8 cellular contexts compared by ENCODE assay signal in the genomic region with DNA sequence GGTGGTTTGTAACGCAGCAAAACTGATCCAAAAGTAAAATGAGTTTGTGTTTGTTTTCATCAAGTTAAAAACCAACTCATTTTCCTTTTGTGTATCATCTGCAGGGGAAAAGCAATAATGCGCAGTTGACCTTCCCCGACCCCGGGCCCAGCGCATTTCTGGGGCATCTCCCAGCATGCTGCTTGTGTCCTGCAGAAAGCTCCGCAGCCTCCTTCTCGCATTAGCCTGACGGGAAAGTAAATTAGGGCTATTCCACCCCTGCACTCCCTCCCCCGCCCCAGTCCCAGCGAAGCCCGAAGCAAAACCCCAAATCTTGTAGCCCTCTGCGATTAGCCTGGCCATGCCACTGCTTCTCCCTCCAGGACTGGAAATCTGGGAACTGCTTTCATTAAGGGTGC.
DNase-seq lines count a peak whose midpoint lies in the region; ATAC-seq, FAIRE-seq and TF ChIP-seq lines count a peak whose summit lies in the region.

No MANE protein-coding gene starts in this region.

- H3K4me1 Mint-ChIP-seq in GM23338 (peaks cover 36% of the 10 kb centered on the region), astrocyte (ENCODE audit: low read depth, unreplicated experiment) (peaks cover 6% of the 10 kb centered on the region)
- peaks cover 26% of the 10 kb centered on the region for H3K4me1 Mint-ChIP-seq in stimulated activated memory B cell treated with anti-CD40 and anti-IgM and Interleukin-4, amounts not matched to agents 10 μg/mL and 1 μg/mL and 100 μg/mL, for 72 hours

- peak overlapping the region; percentile 75 for H2AFZ ChIP-seq in GM23338
- H2AFZ ChIP-seq in astrocyte (ENCODE audit: low read depth, low read length): peak overlapping the region; percentile 86

- DNase-seq in GM23338 (ENCODE audit: low spot score) (no peak), astrocyte (ENCODE audit: low read depth) (no peak), iPS-NIHi7 (ENCODE audit: extremely low spot score) (peak; percentile 32), NCI-H524 treated with DMSO at 0.1 percent for 48 hours (lab: John Stamatoyannopoulos, UW) (no peak)
- DNase-seq in stimulated activated naive CD8-positive, alpha-beta T cell treated with anti-CD3 and anti-CD28 coated beads, Interleukin-15, Interleukin-2, amounts not matched to agents 100 U/mL and 50 U/mL, for 24 hours: no peak
- DNase-seq in stimulated activated CD4-positive, alpha-beta T cell treated with anti-CD3 and anti-CD28 coated beads, Interleukin-4, amount 100 ng/mL, for 4 hours: no peak

- H3K4me1 ChIP-seq in GM23338 (ENCODE audit: insufficient read depth): peaks cover 21% of the 10 kb centered on the region
- peaks cover 6% of the 10 kb centered on the region for H3K4me1 ChIP-seq in astrocyte (ENCODE audit: insufficient read depth, low read length)

- H3K27me3 Mint-ChIP-seq in GM23338 (ENCODE audit: insufficient read depth, low read depth, poor library complexity): peaks cover 2% of the 10 kb centered on the region
- no peaks in the 10 kb centered on the region for H3K27me3 Mint-ChIP-seq in astrocyte (ENCODE audit: low read depth, unreplicated experiment)
- no peaks in the 10 kb centered on the region for H3K27me3 Mint-ChIP-seq in stimulated activated memory B cell treated with anti-CD40 and anti-IgM and Interleukin-4, amounts not matched to agents 10 μg/mL and 1 μg/mL and 100 μg/mL, for 72 hours

- no peaks in the 10 kb centered on the region for H3K9me3 ChIP-seq in astrocyte (ENCODE audit: insufficient read depth, low read depth, low read length)

- no peaks in the 10 kb centered on the region for H3K36me3 Mint-ChIP-seq in GM23338 (ENCODE audit: low read depth)
- H3K36me3 Mint-ChIP-seq in astrocyte (ENCODE audit: low read depth, unreplicated experiment): no peaks in the 10 kb centered on the region
- H3K36me3 Mint-ChIP-seq in stimulated activated memory B cell treated with anti-CD40 and anti-IgM and Interleukin-4, amounts not matched to agents 10 μg/mL and 1 μg/mL and 100 μg/mL, for 72 hours: no peaks in the 10 kb centered on the region

- no peaks in the 10 kb centered on the region for H3K36me3 ChIP-seq in GM23338 (ENCODE audit: insufficient read depth)
- H3K36me3 ChIP-seq in astrocyte (ENCODE audit: insufficient read depth, low read length): no peaks in the 10 kb centered on the region

- peak overlapping the region; percentile 60 for H3K9ac ChIP-seq in astrocyte (ENCODE audit: low read length)

- ATAC-seq in GM23338: peak; percentile 36
- no peak for ATAC-seq in stimulated activated memory B cell treated with anti-CD40 and anti-IgM and Interleukin-4, amounts not matched to agents 10 μg/mL and 1 μg/mL and 100 μg/mL, for 72 hours
- no peak for ATAC-seq in stimulated activated naive CD8-positive, alpha-beta T cell treated with anti-CD3 and anti-CD28 coated beads, Interleukin-15, Interleukin-2, amounts not matched to agents 100 U/mL and 50 U/mL, for 24 hours
- ATAC-seq in GM19455 (IDR thresholded peaks at IDR 0.05; ENCODE audit: unreplicated experiment): no peak

- H3K4me3 Mint-ChIP-seq in GM23338: peak overlapping the region; percentile 48
- no peak overlapping the region for H3K4me3 Mint-ChIP-seq in astrocyte (ENCODE audit: unreplicated experiment)
- H3K4me3 Mint-ChIP-seq in stimulated activated memory B cell treated with anti-CD40 and anti-IgM and Interleukin-4, amounts not matched to agents 10 μg/mL and 1 μg/mL and 100 μg/mL, for 72 hours: no peak overlapping the region

- no peaks in the 10 kb centered on the region for H3K27me3 ChIP-seq in GM23338 (ENCODE audit: insufficient read depth)
- H3K27me3 ChIP-seq in astrocyte (ENCODE audit: insufficient read depth, low read length): no peaks in the 10 kb centered on the region

- H3K27ac ChIP-seq in GM23338 (ENCODE audit: low read depth): no peak overlapping the region
- no peak overlapping the region for H3K27ac ChIP-seq in astrocyte (ENCODE audit: low read depth, low read length)

- H3F3A ChIP-seq in GM23338 (replicated peaks; ENCODE audit: low read depth): no peaks in the 10 kb centered on the region; the same call in 1 of the 2 replicates

- FAIRE-seq in astrocyte (lab: Jason Lieb, UNC): no peak

- H3K9me2 ChIP-seq in GM23338 (ENCODE audit: insufficient read depth): no peaks in the 10 kb centered on the region

- TF ChIP-seq CTCF in GM23338 (conservative IDR thresholded peaks at IDR 0.05; ENCODE audit: low read depth in 2 of 2) (no peak), astrocyte (IDR thresholded peaks at IDR 0.05; ENCODE audit: insufficient read depth, low read depth, low read length) (no peak)

- H3K4me2 ChIP-seq in GM23338 (peak overlapping the region; percentile 61), astrocyte (ENCODE audit: low read length) (peak overlapping the region; percentile 84)

- H3K79me2 ChIP-seq in GM23338 (replicated peaks; ENCODE audit: insufficient read depth): no peaks in the 10 kb centered on the region
- H3K79me2 ChIP-seq in astrocyte (ENCODE audit: insufficient read depth, low read length): no peaks in the 10 kb centered on the region

- no peak overlapping the region for H3K27ac Mint-ChIP-seq in GM23338
- H3K27ac Mint-ChIP-seq in astrocyte (ENCODE audit: unreplicated experiment): no peak overlapping the region
- H3K27ac Mint-ChIP-seq in stimulated activated memory B cell treated with anti-CD40 and anti-IgM and Interleukin-4, amounts not matched to agents 10 μg/mL and 1 μg/mL and 100 μg/mL, for 72 hours: peak overlapping the region; percentile 83

- no peaks in the 10 kb centered on the region for H4K20me1 ChIP-seq in GM23338 (replicated peaks; ENCODE audit: insufficient read depth)
- H4K20me1 ChIP-seq in astrocyte (ENCODE audit: insufficient read depth, low read length): no peaks in the 10 kb centered on the region

- H3K4me3 ChIP-seq in GM23338: peak overlapping the region; percentile 44
- peak overlapping the region; percentile 58 for H3K4me3 ChIP-seq in astrocyte (ENCODE audit: insufficient read depth, low read depth, low read length)

- H3K9me3 Mint-ChIP-seq in GM23338 (no peaks in the 10 kb centered on the region), astrocyte (ENCODE audit: unreplicated experiment) (peaks cover 1% of the 10 kb centered on the region)
- no peaks in the 10 kb centered on the region for H3K9me3 Mint-ChIP-seq in stimulated activated memory B cell treated with anti-CD40 and anti-IgM and Interleukin-4, amounts not matched to agents 10 μg/mL and 1 μg/mL and 100 μg/mL, for 72 hours

TF ChIP-seq in GM23338, 12 proteins besides CTCF, POLR2A, EP300 and RAD21:
- TF ChIP-seq CREB1 (CRISPR knock-in tag; IDR thresholded peaks at IDR 0.05; ENCODE audit: low read depth) (no peak), JUNB (IDR thresholded peaks at IDR 0.05; ENCODE audit: unreplicated experiment) (no peak), EZH2phosphoT487 (IDR thresholded peaks at IDR 0.05; ENCODE audit: unreplicated experiment) (no peak), ZNF331 (CRISPR knock-in tag; IDR thresholded peaks at IDR 0.05; ENCODE audit: low read depth) (no peak), NANOG (IDR thresholded peaks at IDR 0.05; ENCODE audit: borderline replicate concordance) (no peak), ZNF114 (CRISPR knock-in tag; IDR thresholded peaks at IDR 0.05) (no peak)
- TF ChIP-seq, protein P1, sequence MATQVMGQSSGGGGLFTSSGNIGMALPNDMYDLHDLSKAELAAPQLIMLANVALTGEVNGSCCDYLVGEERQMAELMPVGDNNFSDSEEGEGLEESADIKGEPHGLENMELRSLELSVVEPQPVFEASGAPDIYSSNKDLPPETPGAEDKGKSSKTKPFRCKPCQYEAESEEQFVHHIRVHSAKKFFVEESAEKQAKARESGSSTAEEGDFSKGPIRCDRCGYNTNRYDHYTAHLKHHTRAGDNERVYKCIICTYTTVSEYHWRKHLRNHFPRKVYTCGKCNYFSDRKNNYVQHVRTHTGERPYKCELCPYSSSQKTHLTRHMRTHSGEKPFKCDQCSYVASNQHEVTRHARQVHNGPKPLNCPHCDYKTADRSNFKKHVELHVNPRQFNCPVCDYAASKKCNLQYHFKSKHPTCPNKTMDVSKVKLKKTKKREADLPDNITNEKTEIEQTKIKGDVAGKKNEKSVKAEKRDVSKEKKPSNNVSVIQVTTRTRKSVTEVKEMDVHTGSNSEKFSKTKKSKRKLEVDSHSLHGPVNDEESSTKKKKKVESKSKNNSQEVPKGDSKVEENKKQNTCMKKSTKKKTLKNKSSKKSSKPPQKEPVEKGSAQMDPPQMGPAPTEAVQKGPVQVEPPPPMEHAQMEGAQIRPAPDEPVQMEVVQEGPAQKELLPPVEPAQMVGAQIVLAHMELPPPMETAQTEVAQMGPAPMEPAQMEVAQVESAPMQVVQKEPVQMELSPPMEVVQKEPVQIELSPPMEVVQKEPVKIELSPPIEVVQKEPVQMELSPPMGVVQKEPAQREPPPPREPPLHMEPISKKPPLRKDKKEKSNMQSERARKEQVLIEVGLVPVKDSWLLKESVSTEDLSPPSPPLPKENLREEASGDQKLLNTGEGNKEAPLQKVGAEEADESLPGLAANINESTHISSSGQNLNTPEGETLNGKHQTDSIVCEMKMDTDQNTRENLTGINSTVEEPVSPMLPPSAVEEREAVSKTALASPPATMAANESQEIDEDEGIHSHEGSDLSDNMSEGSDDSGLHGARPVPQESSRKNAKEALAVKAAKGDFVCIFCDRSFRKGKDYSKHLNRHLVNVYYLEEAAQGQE (IDR thresholded peaks at IDR 0.05; ENCODE audit: unreplicated experiment): no peak
- TF ChIP-seq, protein P2, sequence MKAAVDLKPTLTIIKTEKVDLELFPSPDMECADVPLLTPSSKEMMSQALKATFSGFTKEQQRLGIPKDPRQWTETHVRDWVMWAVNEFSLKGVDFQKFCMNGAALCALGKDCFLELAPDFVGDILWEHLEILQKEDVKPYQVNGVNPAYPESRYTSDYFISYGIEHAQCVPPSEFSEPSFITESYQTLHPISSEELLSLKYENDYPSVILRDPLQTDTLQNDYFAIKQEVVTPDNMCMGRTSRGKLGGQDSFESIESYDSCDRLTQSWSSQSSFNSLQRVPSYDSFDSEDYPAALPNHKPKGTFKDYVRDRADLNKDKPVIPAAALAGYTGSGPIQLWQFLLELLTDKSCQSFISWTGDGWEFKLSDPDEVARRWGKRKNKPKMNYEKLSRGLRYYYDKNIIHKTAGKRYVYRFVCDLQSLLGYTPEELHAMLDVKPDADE (IDR thresholded peaks at IDR 0.05): no peak
